12 cellular contexts compared by ENCODE assay signal in genomic region chr18:25144835-25145234, GRCh38.
A peak's percentile ranks its signal among the peaks of the same experiment; 100 is the strongest.
DNase-seq lines count a peak whose midpoint lies in the region; ATAC-seq and TF ChIP-seq lines count a peak whose summit lies in the region.
"Had no signal": no experiment of that assay in that cellular context is flagged by ENCODE, and none has a peak within 500 bp of the region (broad histone marks: within the 10 kb centered on the region; RNA-seq: fewer than 3 reads in every experiment).

No MANE protein-coding gene starts in this region.

- no peak overlapping the region for H4K12ac ChIP-seq in trophoblast cell (ENCODE audit: low read depth, low read length)

- no peaks in the 10 kb centered on the region for H3K4me1 Mint-ChIP-seq in naive thymus-derived CD8-positive, alpha-beta T cell
- H3K4me1 Mint-ChIP-seq: activated CD4-positive, alpha-beta memory T cell treated with anti-CD3 and anti-CD28 coated beads, Interleukin-2, amount 10 ng/mL, durations not matched to agents 7 days and 5 days had no signal

- TF ChIP-seq CTCF in astrocyte of the cerebellum (IDR thresholded peaks at IDR 0.05; ENCODE audit: low read depth, low read length, missing control alignments) (no peak), retinal pigment epithelial cell (conservative IDR thresholded peaks at IDR 0.05; ENCODE audit: low read depth, low read length) (no peak)

- no peak overlapping the region for H3K4ac ChIP-seq in trophoblast cell (ENCODE audit: low read depth, low read length)

- H3K36me3 ChIP-seq in trophoblast cell (ENCODE audit: control insufficient read depth in 1 of 2, insufficient read depth in 2 of 2, low read length in 2 of 2): peaks cover 2% of the 10 kb centered on the region in 2 experiments
- H3K36me3 ChIP-seq in effector memory CD4-positive, alpha-beta T cell (ENCODE audit: control insufficient read depth, insufficient read depth, low read length): no peaks in the 10 kb centered on the region
- H3K36me3 ChIP-seq: thyroid gland had no signal

- H3K18ac ChIP-seq in trophoblast cell (ENCODE audit: low read length): no peak overlapping the region

- no peak overlapping the region for H3K4me3 Mint-ChIP-seq in naive thymus-derived CD8-positive, alpha-beta T cell
- H3K4me3 Mint-ChIP-seq: activated CD4-positive, alpha-beta memory T cell treated with anti-CD3 and anti-CD28 coated beads, Interleukin-2, amount 10 ng/mL, durations not matched to agents 7 days and 5 days had no signal

- no peak overlapping the region for H2AK5ac ChIP-seq in trophoblast cell (ENCODE audit: low read length)

- H3K9me3 Mint-ChIP-seq in naive thymus-derived CD8-positive, alpha-beta T cell: no peaks in the 10 kb centered on the region

- POLR2A ChIA-PET in naive thymus-derived CD8-positive, alpha-beta T cell (lab: Charles Lee): no interaction called here

- H3K14ac ChIP-seq in trophoblast cell (ENCODE audit: low read length): no peak overlapping the region

- no peaks in the 10 kb centered on the region for H3K79me1 ChIP-seq in trophoblast cell (ENCODE audit: low read length)

- no peaks in the 10 kb centered on the region for H3K27me3 ChIP-seq in trophoblast cell (ENCODE audit: insufficient read depth, low read length)
- no peaks in the 10 kb centered on the region for H3K27me3 ChIP-seq in effector memory CD4-positive, alpha-beta T cell (replicated peaks; ENCODE audit: control insufficient read depth, insufficient read depth, low read length, poor library complexity, severe bottlenecking)
- H3K27me3 ChIP-seq: thyroid gland had no signal

- H2AFZ ChIP-seq in trophoblast cell (ENCODE audit: insufficient read depth, low read length, poor library complexity): no peak overlapping the region

- ATAC-seq in naive thymus-derived CD8-positive, alpha-beta T cell: no peak

- no peak overlapping the region for H4K91ac ChIP-seq in trophoblast cell (ENCODE audit: low read depth, low read length)

- peaks cover 0 to 9% (median 0%) of the 10 kb centered on the region in 5 donors for H3K27me3 Mint-ChIP-seq in naive thymus-derived CD8-positive, alpha-beta T cell
- H3K27me3 Mint-ChIP-seq: activated CD4-positive, alpha-beta memory T cell treated with anti-CD3 and anti-CD28 coated beads, Interleukin-2, amount 10 ng/mL, durations not matched to agents 7 days and 5 days had no signal

- no peaks in the 10 kb centered on the region for H3K36me3 Mint-ChIP-seq in naive thymus-derived CD8-positive, alpha-beta T cell

- H2BK12ac ChIP-seq in trophoblast cell (ENCODE audit: low read length): no peak overlapping the region

- no peak overlapping the region for H3K4me2 ChIP-seq in trophoblast cell (ENCODE audit: low read length)

- H3K27ac ChIP-seq in trophoblast cell (ENCODE audit: low read depth, low read length): no peak overlapping the region
- H3K27ac ChIP-seq in effector memory CD4-positive, alpha-beta T cell (ENCODE audit: insufficient read depth, low read length, poor library complexity, severe bottlenecking): no peak overlapping the region
- H3K27ac ChIP-seq: thyroid gland had no signal

- H3K4me1 ChIP-seq in trophoblast cell (ENCODE audit: control insufficient read depth in 1 of 2, insufficient read depth in 2 of 2, low read length in 2 of 2): no peaks in the 10 kb centered on the region
- H3K4me1 ChIP-seq in effector memory CD4-positive, alpha-beta T cell (ENCODE audit: control insufficient read depth, insufficient read depth, low read length, poor library complexity, severe bottlenecking): no peaks in the 10 kb centered on the region
- H3K4me1 ChIP-seq: thyroid gland had no signal

- H3K27ac Mint-ChIP-seq in naive thymus-derived CD8-positive, alpha-beta T cell: no peak overlapping the region
- H3K27ac Mint-ChIP-seq: activated CD4-positive, alpha-beta memory T cell treated with anti-CD3 and anti-CD28 coated beads, Interleukin-2, amount 10 ng/mL, durations not matched to agents 7 days and 5 days had no signal

- no peak overlapping the region for H4K8ac ChIP-seq in trophoblast cell (ENCODE audit: low read depth, low read length)

- DNase-seq in HCEC 1CT (peak; percentile 31), astrocyte of the cerebellum (ENCODE audit: low read depth) (peak; percentile 73), globus pallidus (ENCODE audit: low spot score) (peak; percentile 47), retinal pigment epithelial cell (ENCODE audit: low read depth) (peak; percentile 43), trophoblast cell (no peak)
- DNase-seq in effector memory CD4-positive, alpha-beta T cell: no peak
- DNase-seq in naive thymus-derived CD8-positive, alpha-beta T cell: no peak
- no peak for DNase-seq in activated CD4-positive, alpha-beta T cell treated with anti-CD3 and anti-CD28 coated beads, Interleukin-2, amount 50 U/mL, for 1 hour
- DNase-seq: activated CD4-positive, alpha-beta memory T cell treated with anti-CD3 and anti-CD28 coated beads, Interleukin-2, amount 10 ng/mL, durations not matched to agents 7 days and 5 days; activated naive CD4-positive, alpha-beta T cell treated with anti-CD3 and anti-CD28 coated beads, Interleukin-2, amount 50 U/mL, for 16 hours; T-helper 2 cell; thyroid gland had no signal

- H3K23ac ChIP-seq in trophoblast cell (ENCODE audit: low read length): no peak overlapping the region

- in situ Hi-C loops in astrocyte of the cerebellum (cut with HindIII; ENCODE audit: low sequenced_read_pairs): no loop called here

- H3K9ac ChIP-seq in trophoblast cell (ENCODE audit: low read length): no peak overlapping the region

- no peaks in the 10 kb centered on the region for H3K9me3 ChIP-seq in trophoblast cell (ENCODE audit: insufficient read depth, low read depth, low read length)
- no peaks in the 10 kb centered on the region for H3K9me3 ChIP-seq in effector memory CD4-positive, alpha-beta T cell (ENCODE audit: control insufficient read depth, low read length)
- H3K9me3 ChIP-seq: thyroid gland had no signal

- no peak overlapping the region for H2BK120ac ChIP-seq in trophoblast cell (ENCODE audit: insufficient read depth, low read length, poor library complexity)

- no peak overlapping the region for H2BK5ac ChIP-seq in trophoblast cell (ENCODE audit: low read depth, low read length, poor library complexity)

- no peaks in the 10 kb centered on the region for H3K79me2 ChIP-seq in trophoblast cell (ENCODE audit: control insufficient read depth, insufficient read depth, low read length, poor library complexity)

- WGBS in trophoblast cell (ENCODE audit: extremely low coverage, insufficient coverage, insufficient read length): no CpG with 5 or more reads among the region's 2 CpGs

- H3K4me3 ChIP-seq in astrocyte of the cerebellum (ENCODE audit: low read depth, low read length) (no peak overlapping the region), retinal pigment epithelial cell (ENCODE audit: low read length) (no peak overlapping the region), trophoblast cell (ENCODE audit: low read depth, low read length) (no peak overlapping the region)
- no peak overlapping the region for H3K4me3 ChIP-seq in effector memory CD4-positive, alpha-beta T cell (ENCODE audit: insufficient read depth, low read depth, low read length, poor library complexity, severe bottlenecking)
- H3K4me3 ChIP-seq: thyroid gland had no signal

Comparison
In these comparisons a context has a peak if more than half of its experiments do, and no peak if none do; other contexts are left out.
1. DNase-seq: peak in HCEC 1CT (single experiment), astrocyte of the cerebellum (single experiment), globus pallidus (single experiment) and retinal pigment epithelial cell (single experiment); none in trophoblast cell (0 of 2), effector memory CD4-positive, alpha-beta T cell (0 of 3), naive thymus-derived CD8-positive, alpha-beta T cell (0 of 10) and activated CD4-positive, alpha-beta T cell treated with anti-CD3 and anti-CD28 coated beads, Interleukin-2, amount 50 U/mL, for 1 hour (single experiment).